ENCODE assay signal across 14 cellular contexts in genomic region chr4:42615131-42615776, GRCh38. TPM values are rescaled to one million over a fixed set of nuclear protein-coding genes. Genes with fewer than 3 reads are reported as not detected.
DNase-seq lines count a peak whose midpoint lies in the region; ATAC-seq and TF ChIP-seq lines count a peak whose summit lies in the region.
"Had no signal": no experiment of that assay in that cellular context is flagged by ENCODE, and none has a peak within 500 bp of the region (broad histone marks: within the 10 kb centered on the region; RNA-seq: fewer than 3 reads in every experiment).

No MANE protein-coding gene starts in this region.

- H3K27me3 Mint-ChIP-seq in memory B cell, result no peaks in the 10 kb centered on the region
- H3K27me3 Mint-ChIP-seq: B cell; CD4-positive, alpha-beta T cell had no signal

- peak overlapping the region; percentile 12 for H3K27ac Mint-ChIP-seq in memory B cell
- peak overlapping the region; percentile 5 for H3K27ac Mint-ChIP-seq in stimulated activated effector memory CD8-positive, alpha-beta T cell treated with anti-CD3 and anti-CD28 coated beads, Interleukin-12 subunit alpha, Interleukin-12 subunit beta, amount 100 ng/mL, for 72 hours
- H3K27ac Mint-ChIP-seq: B cell had no signal

- H3K9me3 ChIP-seq in heart right ventricle, result no peaks in the 10 kb centered on the region

- 37 to 55% methylated on average over 2 of the region's 2 CpGs for WGBS in heart right ventricle, 2 donors

- H3K4me1 Mint-ChIP-seq in memory B cell, result peaks cover 3% of the 10 kb centered on the region
- peaks cover 9% of the 10 kb centered on the region for H3K4me1 Mint-ChIP-seq in stimulated activated effector memory CD8-positive, alpha-beta T cell treated with anti-CD3 and anti-CD28 coated beads, Interleukin-12 subunit alpha, Interleukin-12 subunit beta, amount 100 ng/mL, for 72 hours

- H3K4me3 Mint-ChIP-seq in memory B cell, result no peak overlapping the region
- no peak overlapping the region for H3K4me3 Mint-ChIP-seq in stimulated activated effector memory CD8-positive, alpha-beta T cell treated with anti-CD3 and anti-CD28 coated beads, Interleukin-12 subunit alpha, Interleukin-12 subunit beta, amount 100 ng/mL, for 72 hours
- H3K4me3 Mint-ChIP-seq: B cell; CD4-positive, alpha-beta T cell had no signal

- H3K27ac ChIP-seq in dorsolateral prefrontal cortex, result peak overlapping the region in 42 of 59 donors; percentile 3 to 96 (median 79)
- H3K27ac ChIP-seq in heart right ventricle, result peak overlapping the region in 6 of 10 donors; percentile 28 to 70 (median 56)
- H3K27ac ChIP-seq: GM23248 had no signal

- H3K4me3 ChIP-seq in dorsolateral prefrontal cortex (no peak overlapping the region), heart right ventricle (no peak overlapping the region)
- H3K4me3 ChIP-seq: GM12878, GM23248 had no signal

- no peak for TF ChIP-seq CTCF in dorsolateral prefrontal cortex (IDR thresholded peaks at IDR 0.05 in 54 of 56, conservative IDR thresholded peaks at IDR 0.05 in 2 of 56; ENCODE audit: low read depth in 1 of 56, partially characterized antibody in 56 of 56)
- TF ChIP-seq CTCF in heart right ventricle (IDR thresholded peaks at IDR 0.05), result no peak

- ATAC-seq in heart right ventricle (peak; percentile 53 to 88 (median 72)), memory B cell (ENCODE audit: low read depth) (no peak), SK-N-SH treated with all-trans-retinoic acid at 6 μM for 48 hours (no peak), HG02798 (IDR thresholded peaks at IDR 0.05; ENCODE audit: poor library complexity, unreplicated experiment) (no peak)
- ATAC-seq in stimulated activated effector memory CD8-positive, alpha-beta T cell treated with anti-CD3 and anti-CD28 coated beads, Interleukin-12 subunit alpha, Interleukin-12 subunit beta, amount 100 ng/mL, for 72 hours, result no peak
- ATAC-seq: GM12878, HCT116 had no signal

- H3K9me3 Mint-ChIP-seq in memory B cell, result no peaks in the 10 kb centered on the region
- no peaks in the 10 kb centered on the region for H3K9me3 Mint-ChIP-seq in stimulated activated effector memory CD8-positive, alpha-beta T cell treated with anti-CD3 and anti-CD28 coated beads, Interleukin-12 subunit alpha, Interleukin-12 subunit beta, amount 100 ng/mL, for 72 hours
- H3K9me3 Mint-ChIP-seq: CD4-positive, alpha-beta T cell had no signal

- DNase-seq in dorsolateral prefrontal cortex, result no peak
- DNase-seq in heart right ventricle, result no peak
- no peak for DNase-seq in memory B cell (ENCODE audit: low spot score in 2 of 2)
- no peak for DNase-seq in stimulated activated effector memory CD8-positive, alpha-beta T cell treated with anti-CD3 and anti-CD28 coated beads, Interleukin-12 subunit alpha, Interleukin-12 subunit beta, amount 100 ng/mL, for 72 hours (ENCODE audit: low spot score in 2 of 2)
- no peak for DNase-seq in activated CD4-positive, alpha-beta T cell treated with anti-CD3 and anti-CD28 coated beads, Interleukin-2, amount 50 U/mL, for 4 hours
- DNase-seq: C1 segment of cervical spinal cord; CD4-positive, alpha-beta T cell; DMS79; GM23248 had no signal

- no peaks in the 10 kb centered on the region for H3K27me3 ChIP-seq in dorsolateral prefrontal cortex
- no peaks in the 10 kb centered on the region for H3K27me3 ChIP-seq in heart right ventricle

- H3K4me1 ChIP-seq in heart right ventricle, result peaks cover 0 to 54% (median 14%) of the 10 kb centered on the region in 9 donors

- intact Hi-C loops in dorsolateral prefrontal cortex (cut with DNase I), result no loop called here
- intact Hi-C loops in heart right ventricle (cut with DNase I), result loop anchor here in 1 of 10 donors (5.0 kb wide), 1 partner anchor 42 kb away; the partner anchor contains the start of gene ATP8A1

- peaks cover 0 to 12% (median 0%) of the 10 kb centered on the region in 9 donors for H3K36me3 ChIP-seq in heart right ventricle

- H3K36me3 Mint-ChIP-seq in memory B cell, result peaks cover 26% of the 10 kb centered on the region
- peaks cover 73% of the 10 kb centered on the region for H3K36me3 Mint-ChIP-seq in stimulated activated effector memory CD8-positive, alpha-beta T cell treated with anti-CD3 and anti-CD28 coated beads, Interleukin-12 subunit alpha, Interleukin-12 subunit beta, amount 100 ng/mL, for 72 hours

TF ChIP-seq in SK-N-SH treated with all-trans-retinoic acid at 6 μM for 48 hours, 23 proteins besides CTCF, POLR2A, EP300 and RAD21:
- TF ChIP-seq ZNF565 (CRISPR knock-in tag; conservative IDR thresholded peaks at IDR 0.05; ENCODE audit: low read depth), result no peak
- no peak for TF ChIP-seq POU6F1 (CRISPR knock-in tag; IDR thresholded peaks at IDR 0.05; ENCODE audit: borderline replicate concordance, low read depth)
- no peak for TF ChIP-seq CSDC2 (CRISPR knock-in tag; IDR thresholded peaks at IDR 0.05)
- no peak for TF ChIP-seq ISL1 (CRISPR knock-in tag; IDR thresholded peaks at IDR 0.05)
- no peak for TF ChIP-seq CSRNP3 (CRISPR knock-in tag; IDR thresholded peaks at IDR 0.05)
- no peak for TF ChIP-seq ZFP30 (CRISPR knock-in tag; IDR thresholded peaks at IDR 0.05)
- no peak for TF ChIP-seq TSHZ2 (CRISPR knock-in tag; IDR thresholded peaks at IDR 0.05)
- TF ChIP-seq TOX (CRISPR knock-in tag; IDR thresholded peaks at IDR 0.05; ENCODE audit: borderline replicate concordance), result no peak
- no peak for TF ChIP-seq ZNF8 (CRISPR knock-in tag; IDR thresholded peaks at IDR 0.05)
- no peak for TF ChIP-seq ZC3H10 (CRISPR knock-in tag; IDR thresholded peaks at IDR 0.05)
- TF ChIP-seq ESRRG (CRISPR knock-in tag; IDR thresholded peaks at IDR 0.05), result no peak

RNA-seq across cellular contexts. Expression of gene ATP8A1, which starts 41.7 kb away (rescaled TPM):
- total RNA-seq in dorsolateral prefrontal cortex (100 to 1,000 TPM in 119 of 120 experiments, 10 to 100 TPM in 1; 78.1 to 308 (median 175) TPM), heart right ventricle (10 to 100 TPM; 11.6 to 27.9 (median 18.3) TPM)
- 10 to 100 TPM in 1 of 2 donors, 1 to 10 TPM in 1; 3.4 to 14.8 TPM for polyA plus RNA-seq in heart right ventricle

Comparison
In these comparisons a context has a peak if more than half of its experiments do, and no peak if none do; other contexts are left out.
1. ATAC-seq: peak in heart right ventricle (8 of 8); none in memory B cell (single experiment), stimulated activated effector memory CD8-positive, alpha-beta T cell treated with anti-CD3 and anti-CD28 coated beads, Interleukin-12 subunit alpha, Interleukin-12 subunit beta, amount 100 ng/mL, for 72 hours (single experiment), SK-N-SH treated with all-trans-retinoic acid at 6 μM for 48 hours (single experiment) and HG02798 (single experiment).